16 cellular contexts compared by ENCODE assay signal in the genomic region with DNA sequence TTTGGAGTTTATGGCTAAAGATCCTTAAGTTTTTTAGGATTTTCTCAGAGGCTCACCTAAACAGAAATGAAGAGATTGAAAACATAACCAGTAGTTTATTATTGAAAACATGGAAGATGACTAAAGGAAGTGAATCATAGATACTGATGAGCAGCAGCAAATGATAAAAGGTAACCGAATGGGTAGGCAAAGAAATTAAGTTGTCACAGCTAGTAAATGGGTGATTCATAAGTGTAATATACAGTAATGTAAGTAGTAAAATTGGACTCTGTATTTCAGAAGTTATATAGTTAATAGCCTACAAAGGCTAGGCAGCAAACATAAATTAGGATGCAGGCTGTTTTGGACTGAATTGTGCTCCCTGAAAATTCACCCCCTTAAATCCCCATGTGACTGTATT. TPM values are rescaled to one million over a fixed set of nuclear protein-coding genes. Genes with fewer than 3 reads are reported as not detected.
DNase-seq lines count a peak whose midpoint lies in the region; ATAC-seq and TF ChIP-seq lines count a peak whose summit lies in the region.
"Had no signal": no experiment of that assay in that cellular context is flagged by ENCODE, and none has a peak within 500 bp of the region (broad histone marks: within the 10 kb centered on the region; RNA-seq: fewer than 3 reads in every experiment).

No MANE protein-coding gene starts in this region.

- DNase-seq in activated CD4-positive, alpha-beta T cell treated with anti-CD3 and anti-CD28 coated beads for 36 hours = no peak
- no peak for DNase-seq in activated CD4-positive, alpha-beta T cell treated with anti-CD3 and anti-CD28 coated beads, Interleukin-2, amount 10 ng/mL, durations not matched to agents 7 days and 5 days
- DNase-seq in RWPE1 (ENCODE audit: low spot score) (peak; percentile 4), left colon (no peak), suprapubic skin (ENCODE audit: low spot score in 2 of 2) (no peak)
- DNase-seq: CD8-positive, alpha-beta T cell; COR-L47; DMS153; DMS79 treated with DMSO at 0.1 percent for 48 hours; EL; GDM1 had no signal

- H3K9me3 Mint-ChIP-seq in activated CD4-positive, alpha-beta T cell treated with anti-CD3 and anti-CD28 coated beads for 36 hours (ENCODE audit: low read depth) = peaks cover 12% of the 10 kb centered on the region
- peaks cover 2% of the 10 kb centered on the region for H3K9me3 Mint-ChIP-seq in activated CD4-positive, alpha-beta T cell treated with anti-CD3 and anti-CD28 coated beads, Interleukin-2, amount 10 ng/mL, durations not matched to agents 7 days and 5 days

- H3K27me3 ChIP-seq in stomach smooth muscle (ENCODE audit: control insufficient read depth in 1 of 2, insufficient read depth in 2 of 2, low read length in 2 of 2) (no peaks in the 10 kb centered on the region), suprapubic skin (no peaks in the 10 kb centered on the region)

- no peak overlapping the region for H3K27ac Mint-ChIP-seq in activated CD4-positive, alpha-beta T cell treated with anti-CD3 and anti-CD28 coated beads for 36 hours
- no peak overlapping the region for H3K27ac Mint-ChIP-seq in activated CD4-positive, alpha-beta T cell treated with anti-CD3 and anti-CD28 coated beads, Interleukin-2, amount 10 ng/mL, durations not matched to agents 7 days and 5 days
- H3K27ac Mint-ChIP-seq: CD14-positive monocyte; CD8-positive, alpha-beta T cell had no signal

- peaks cover 1% of the 10 kb centered on the region for H3K36me3 Mint-ChIP-seq in activated CD4-positive, alpha-beta T cell treated with anti-CD3 and anti-CD28 coated beads for 36 hours (ENCODE audit: low read depth)
- no peaks in the 10 kb centered on the region for H3K36me3 Mint-ChIP-seq in activated CD4-positive, alpha-beta T cell treated with anti-CD3 and anti-CD28 coated beads, Interleukin-2, amount 10 ng/mL, durations not matched to agents 7 days and 5 days (ENCODE audit: low read depth)
- H3K36me3 Mint-ChIP-seq: CD14-positive monocyte; CD8-positive, alpha-beta T cell had no signal

- peaks cover 11% of the 10 kb centered on the region for H3K4me1 Mint-ChIP-seq in activated CD4-positive, alpha-beta T cell treated with anti-CD3 and anti-CD28 coated beads for 36 hours
- H3K4me1 Mint-ChIP-seq in activated CD4-positive, alpha-beta T cell treated with anti-CD3 and anti-CD28 coated beads, Interleukin-2, amount 10 ng/mL, durations not matched to agents 7 days and 5 days = no peaks in the 10 kb centered on the region
- H3K4me1 Mint-ChIP-seq: CD14-positive monocyte had no signal

- WGBS in suprapubic skin = 86% methylated on average over 1 of the region's 1 CpG

- no peak for TF ChIP-seq CTCF in RWPE1 (conservative IDR thresholded peaks at IDR 0.05; ENCODE audit: low read depth)
- TF ChIP-seq CTCF in suprapubic skin (IDR thresholded peaks at IDR 0.05) = no peak

- no peaks in the 10 kb centered on the region for H3K36me3 ChIP-seq in stomach smooth muscle (ENCODE audit: control insufficient read depth in 2 of 2, insufficient read depth in 2 of 2, low read length in 2 of 2)
- no peaks in the 10 kb centered on the region for H3K36me3 ChIP-seq in suprapubic skin

- no peak overlapping the region for H3K9ac ChIP-seq in stomach smooth muscle (ENCODE audit: low read length in 2 of 2)

- POLR2A ChIA-PET in activated CD4-positive, alpha-beta T cell treated with anti-CD3 and anti-CD28 coated beads for 36 hours (lab: Charles Lee) = no interaction called here
- POLR2A ChIA-PET in activated CD4-positive, alpha-beta T cell treated with anti-CD3 and anti-CD28 coated beads, Interleukin-2, amount 10 ng/mL, durations not matched to agents 7 days and 5 days (lab: Charles Lee) = no interaction called here
- POLR2A ChIA-PET in RWPE1 (lab: Yijun Ruan, JAX; ENCODE audit: low non-redundant PET) = no interaction called here

- CTCF ChIA-PET in activated CD4-positive, alpha-beta T cell treated with anti-CD3 and anti-CD28 coated beads for 36 hours (lab: Charles Lee) = interaction anchor here (1.3 kb wide), 1 partner anchor 14 kb away, joined by 4 read pairs; no protein-coding TSS in a partner anchor
- CTCF ChIA-PET in activated CD4-positive, alpha-beta T cell treated with anti-CD3 and anti-CD28 coated beads, Interleukin-2, amount 10 ng/mL, durations not matched to agents 7 days and 5 days (lab: Charles Lee) = no interaction called here
- CTCF ChIA-PET in RWPE1 (lab: Yijun Ruan, JAX) = no interaction called here

- H3K4me3 Mint-ChIP-seq in activated CD4-positive, alpha-beta T cell treated with anti-CD3 and anti-CD28 coated beads for 36 hours = no peak overlapping the region
- no peak overlapping the region for H3K4me3 Mint-ChIP-seq in activated CD4-positive, alpha-beta T cell treated with anti-CD3 and anti-CD28 coated beads, Interleukin-2, amount 10 ng/mL, durations not matched to agents 7 days and 5 days
- H3K4me3 Mint-ChIP-seq: CD14-positive monocyte; CD8-positive, alpha-beta T cell had no signal

- H3K27ac ChIP-seq in RWPE1 = no peak overlapping the region
- H3K27ac ChIP-seq in stomach smooth muscle (ENCODE audit: low read length) = peak overlapping the region; percentile 3
- no peak overlapping the region for H3K27ac ChIP-seq in suprapubic skin
- H3K27ac ChIP-seq: 22Rv1 had no signal

- H3K27me3 Mint-ChIP-seq in activated CD4-positive, alpha-beta T cell treated with anti-CD3 and anti-CD28 coated beads for 36 hours = no peaks in the 10 kb centered on the region
- no peaks in the 10 kb centered on the region for H3K27me3 Mint-ChIP-seq in activated CD4-positive, alpha-beta T cell treated with anti-CD3 and anti-CD28 coated beads, Interleukin-2, amount 10 ng/mL, durations not matched to agents 7 days and 5 days

- intact Hi-C loops in activated CD4-positive, alpha-beta T cell treated with anti-CD3 and anti-CD28 coated beads for 36 hours (cut with DNase I, micrococcal nuclease) = no loop called here
- intact Hi-C loops in left colon (cut with DNase I, micrococcal nuclease) = no loop called here

- no peaks in the 10 kb centered on the region for H3K4me1 ChIP-seq in stomach smooth muscle (ENCODE audit: control insufficient read depth, insufficient read depth, low read length)
- no peaks in the 10 kb centered on the region for H3K4me1 ChIP-seq in suprapubic skin

- peak; percentile 39 for ATAC-seq in activated CD4-positive, alpha-beta T cell treated with anti-CD3 and anti-CD28 coated beads for 36 hours
- ATAC-seq in left colon = peak; percentile 44
- no peak for ATAC-seq in HG02571 (IDR thresholded peaks at IDR 0.05; ENCODE audit: unreplicated experiment)
- ATAC-seq: CD8-positive, alpha-beta T cell; HCT116 had no signal

- H3K9me3 ChIP-seq in stomach smooth muscle (ENCODE audit: control insufficient read depth in 2 of 2, low read length in 2 of 2) (peaks cover 0 to 6% of the 10 kb centered on the region in 2 donors), suprapubic skin (peaks cover 14% of the 10 kb centered on the region)

- TF ChIP-seq EP300 in suprapubic skin (IDR thresholded peaks at IDR 0.05) = no peak

- no peak overlapping the region for H3K4me3 ChIP-seq in stomach smooth muscle (ENCODE audit: low read length in 2 of 2)
- H3K4me3 ChIP-seq in suprapubic skin = no peak overlapping the region

- no peak for TF ChIP-seq POLR2A in suprapubic skin (IDR thresholded peaks at IDR 0.05)

RNA-seq across cellular contexts. Expression of a gene that starts 59.0 kb away (rescaled TPM):
- 10 to 100 TPM; 10.8 to 15.2 TPM for total RNA-seq in activated CD4-positive, alpha-beta T cell treated with anti-CD3 and anti-CD28 coated beads for 36 hours
- 1 to 10 TPM; 2.6 to 3.2 TPM for total RNA-seq in activated CD4-positive, alpha-beta T cell treated with anti-CD3 and anti-CD28 coated beads, Interleukin-2, amount 10 ng/mL, durations not matched to agents 7 days and 5 days
- 10 to 100 TPM; 60.6 to 68.9 TPM for total RNA-seq in left colon
- total RNA-seq in suprapubic skin = 10 to 100 TPM; 10.4 to 32.2 (median 19.8) TPM
